ENCODE assay signal across 16 cellular contexts in the genomic region with DNA sequence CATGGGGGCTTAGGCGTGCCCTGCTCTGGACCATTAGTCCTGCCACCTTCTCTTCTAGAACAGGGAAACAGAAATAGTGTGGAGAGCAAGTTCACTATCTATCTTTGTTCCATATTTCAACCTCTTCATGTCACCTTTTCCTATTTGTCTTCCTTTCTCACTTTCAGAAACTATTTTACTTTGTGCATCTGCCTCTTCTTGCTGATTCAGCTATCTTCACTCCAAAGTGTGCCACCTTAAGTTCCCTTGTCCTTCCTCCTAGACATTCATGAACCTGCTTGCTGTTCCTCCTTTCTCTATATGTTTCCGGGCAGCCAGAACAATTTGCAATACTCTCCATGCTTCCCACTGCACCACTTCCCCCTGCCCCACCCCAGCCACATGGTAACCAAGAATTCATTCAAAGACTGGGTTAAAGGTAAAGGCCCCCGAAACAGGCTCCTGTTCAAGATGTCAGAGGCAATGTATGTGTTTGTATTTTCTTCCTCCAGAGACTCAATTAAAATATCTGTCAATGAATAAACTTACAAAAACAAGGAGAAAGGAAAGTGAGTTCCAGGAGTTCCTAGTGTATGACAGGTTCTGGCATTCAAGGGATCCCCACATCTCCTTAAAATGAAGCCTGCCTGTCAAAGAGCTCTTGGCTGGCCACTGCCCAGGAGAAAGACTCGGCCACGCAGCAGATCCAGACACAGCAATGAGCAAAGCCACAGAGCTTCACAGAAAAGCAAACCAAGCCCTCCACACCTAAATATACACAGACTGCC.
DNase-seq lines count a peak whose midpoint lies in the region; ATAC-seq and TF ChIP-seq lines count a peak whose summit lies in the region.
"Had no signal": no experiment of that assay in that cellular context is flagged by ENCODE, and none has a peak within 500 bp of the region (broad histone marks: within the 10 kb centered on the region; RNA-seq: fewer than 3 reads in every experiment).

No MANE protein-coding gene starts in this region.

- H3K9me2 ChIP-seq in SK-N-SH, result no peaks in the 10 kb centered on the region

- no peak overlapping the region for H3K18ac ChIP-seq in mesenchymal stem cell (ENCODE audit: low read depth in 1 of 2, low read length in 2 of 2)

- no peak overlapping the region for H3K27ac ChIP-seq in SK-N-SH (ENCODE audit: low read depth in 2 of 2, low read length in 1 of 2)
- H3K27ac ChIP-seq in mesenchymal stem cell (ENCODE audit: low read length, poor library complexity, severe bottlenecking), result no peak overlapping the region
- H3K27ac ChIP-seq: 22Rv1, BLaER1 had no signal

- H2BK15ac ChIP-seq in mesenchymal stem cell (ENCODE audit: low read depth, poor library complexity, severe bottlenecking), result no peak overlapping the region

- CTCF ChIA-PET in SK-N-SH (lab: Yijun Ruan, JAX), result no interaction called here

- POLR2A ChIA-PET in SK-N-SH (lab: Yijun Ruan, JAX), result no interaction called here

- DNase-seq in SK-N-SH (no peak), RPMI8226 (peak; percentile 17), kidney glomerular epithelial cell (lab: John Stamatoyannopoulos, UW) (peak; percentile 27), ureter (ENCODE audit: low spot score) (no peak), mesenchymal stem cell (no peak)
- DNase-seq: AML-193; Caco-2; CD8-positive, alpha-beta memory T cell; DND-41; GDM1; H7 had no signal

- no peak overlapping the region for H4K8ac ChIP-seq in mesenchymal stem cell (ENCODE audit: low read length)

- no peak overlapping the region for H3K23ac ChIP-seq in mesenchymal stem cell (ENCODE audit: low read length in 2 of 2)

- no peak overlapping the region for H3K4ac ChIP-seq in mesenchymal stem cell (ENCODE audit: low read depth in 1 of 2, low read length in 2 of 2)

- H4K91ac ChIP-seq in mesenchymal stem cell (ENCODE audit: low read length), result no peak overlapping the region

- H3K4me2 ChIP-seq in SK-N-SH, result no peak overlapping the region
- H3K4me2 ChIP-seq in mesenchymal stem cell (ENCODE audit: low read length, poor library complexity, severe bottlenecking), result no peak overlapping the region
- H3K4me2 ChIP-seq: BLaER1, GM23338 had no signal

- no peaks in the 10 kb centered on the region for H3K27me3 ChIP-seq in SK-N-SH (ENCODE audit: insufficient read depth)
- no peaks in the 10 kb centered on the region for H3K27me3 ChIP-seq in mesenchymal stem cell (ENCODE audit: control insufficient read depth in 1 of 2, insufficient read depth in 1 of 2, low read length in 2 of 2)
- H3K27me3 ChIP-seq: BLaER1 had no signal

- H3K79me1 ChIP-seq in mesenchymal stem cell (replicated peaks; ENCODE audit: low read length, poor library complexity, severe bottlenecking), result no peaks in the 10 kb centered on the region

- no peak overlapping the region for H3K14ac ChIP-seq in mesenchymal stem cell (ENCODE audit: low read length in 2 of 2)

- H2AK5ac ChIP-seq in mesenchymal stem cell (ENCODE audit: low read length, severe bottlenecking), result no peak overlapping the region

- H3K4me3 ChIP-seq in SK-N-SH (ENCODE audit: low read depth in 2 of 2, low read length in 1 of 2) (no peak overlapping the region), mesenchymal stem cell (ENCODE audit: insufficient read depth in 1 of 2, low read depth in 1 of 2, low read length in 2 of 2) (no peak overlapping the region)
- H3K4me3 ChIP-seq: BLaER1, GM23338 had no signal

- no peaks in the 10 kb centered on the region for H3K79me2 ChIP-seq in SK-N-SH (ENCODE audit: insufficient read depth)

- ATAC-seq in SK-N-SH treated with all-trans-retinoic acid at 6 μM for 48 hours, result no peak
- no peak for ATAC-seq in HG02970 (IDR thresholded peaks at IDR 0.05; ENCODE audit: low FRiP score, unreplicated experiment)
- ATAC-seq: GM23338 had no signal

- H3K36me3 ChIP-seq in SK-N-SH (replicated peaks in 1 of 2; ENCODE audit: control insufficient read depth in 1 of 2, insufficient read depth in 2 of 2, low read length in 1 of 2) (no peaks in the 10 kb centered on the region), mesenchymal stem cell (ENCODE audit: control insufficient read depth in 1 of 2, insufficient read depth in 2 of 2, low read depth in 1 of 2, low read length in 2 of 2) (peaks cover 0 to 10% of the 10 kb centered on the region in 2 experiments)
- H3K36me3 ChIP-seq: BLaER1 had no signal

- TF ChIP-seq CTCF in SK-N-SH (IDR thresholded peaks at IDR 0.05), result no peak

- H3F3A ChIP-seq in SK-N-SH (replicated peaks; ENCODE audit: insufficient read depth), result no peaks in the 10 kb centered on the region

- H3K9ac ChIP-seq in SK-N-SH, result no peak overlapping the region
- no peak overlapping the region for H3K9ac ChIP-seq in mesenchymal stem cell (ENCODE audit: low read length)
- H3K9ac ChIP-seq: BLaER1 had no signal

- H2AFZ ChIP-seq in SK-N-SH (ENCODE audit: low read depth) (no peak overlapping the region), mesenchymal stem cell (ENCODE audit: low read depth, low read length) (no peak overlapping the region)
- H2AFZ ChIP-seq: GM23338 had no signal

- TF ChIP-seq EP300 in SK-N-SH (IDR thresholded peaks at IDR 0.05; ENCODE audit: borderline replicate concordance in 1 of 2, low read depth in 1 of 2, low read length in 1 of 2), result no peak

- 95% methylated on average over 5 of the region's 5 CpGs for WGBS in SK-N-SH (ENCODE audit: low lambda C conversion rate)
- WGBS in mesenchymal stem cell, result 100% methylated on average over 4 of the region's 5 CpGs

- no peaks in the 10 kb centered on the region for H4K20me1 ChIP-seq in SK-N-SH (ENCODE audit: insufficient read depth)
- H4K20me1 ChIP-seq: BLaER1 had no signal

- no peak overlapping the region for H2BK120ac ChIP-seq in mesenchymal stem cell (ENCODE audit: low read depth, low read length)

- H3K4me1 ChIP-seq in SK-N-SH (ENCODE audit: control insufficient read depth in 1 of 2, insufficient read depth in 2 of 2, low read depth in 1 of 2, low read length in 1 of 2), result peaks cover 4 to 10% of the 10 kb centered on the region in 2 experiments; a peak in 1 of 4 replicates
- peaks cover 14% of the 10 kb centered on the region for H3K4me1 ChIP-seq in mesenchymal stem cell (ENCODE audit: control insufficient read depth, insufficient read depth, low read depth, low read length)
- H3K4me1 ChIP-seq: BLaER1, Caco-2 had no signal

- H2BK5ac ChIP-seq in mesenchymal stem cell (ENCODE audit: low read depth, low read length, poor library complexity, severe bottlenecking), result no peak overlapping the region

- TF ChIP-seq RAD21 in SK-N-SH (IDR thresholded peaks at IDR 0.05; ENCODE audit: low read length), result no peak

- peak overlapping the region in 1 of 2 experiments; percentile 6 for H2BK12ac ChIP-seq in mesenchymal stem cell (ENCODE audit: low read length in 2 of 2)

- H3K9me3 ChIP-seq in SK-N-SH (no peaks in the 10 kb centered on the region), mesenchymal stem cell (ENCODE audit: control insufficient read depth, low read length) (no peaks in the 10 kb centered on the region)
- H3K9me3 ChIP-seq: BLaER1, Caco-2 had no signal

TF ChIP-seq in SK-N-SH, 30 proteins besides CTCF, POLR2A, EP300 and RAD21:
- TF ChIP-seq YY1 (IDR thresholded peaks at IDR 0.05; ENCODE audit: low read depth), result no peak
- TF ChIP-seq, protein P1, sequence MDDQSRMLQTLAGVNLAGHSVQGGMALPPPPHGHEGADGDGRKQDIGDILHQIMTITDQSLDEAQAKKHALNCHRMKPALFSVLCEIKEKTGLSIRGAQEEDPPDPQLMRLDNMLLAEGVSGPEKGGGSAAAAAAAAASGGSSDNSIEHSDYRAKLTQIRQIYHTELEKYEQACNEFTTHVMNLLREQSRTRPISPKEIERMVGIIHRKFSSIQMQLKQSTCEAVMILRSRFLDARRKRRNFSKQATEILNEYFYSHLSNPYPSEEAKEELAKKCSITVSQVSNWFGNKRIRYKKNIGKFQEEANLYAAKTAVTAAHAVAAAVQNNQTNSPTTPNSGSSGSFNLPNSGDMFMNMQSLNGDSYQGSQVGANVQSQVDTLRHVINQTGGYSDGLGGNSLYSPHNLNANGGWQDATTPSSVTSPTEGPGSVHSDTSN (IDR thresholded peaks at IDR 0.05), result 0 out of 2 replicates have a peak, but pooled peaks have one; percentile 31

TF ChIP-seq in SK-N-SH treated with all-trans-retinoic acid at 6 μM for 48 hours, 23 proteins besides CTCF, POLR2A, EP300 and RAD21 (continues in another document):
- TF ChIP-seq SNAI2 (CRISPR knock-in tag; IDR thresholded peaks at IDR 0.05), result no peak
- TF ChIP-seq ZNF565 (CRISPR knock-in tag; conservative IDR thresholded peaks at IDR 0.05; ENCODE audit: low read depth), result no peak
- no peak for TF ChIP-seq TCF4 (CRISPR knock-in tag; IDR thresholded peaks at IDR 0.05; ENCODE audit: borderline replicate concordance)
- no peak for TF ChIP-seq ZFP3 (CRISPR knock-in tag; IDR thresholded peaks at IDR 0.05)
- no peak for TF ChIP-seq CSDC2 (CRISPR knock-in tag; IDR thresholded peaks at IDR 0.05)
- no peak for TF ChIP-seq RARB (CRISPR knock-in tag; IDR thresholded peaks at IDR 0.05)
- TF ChIP-seq ZNF8 (CRISPR knock-in tag; IDR thresholded peaks at IDR 0.05), result no peak
- TF ChIP-seq, protein P2, sequence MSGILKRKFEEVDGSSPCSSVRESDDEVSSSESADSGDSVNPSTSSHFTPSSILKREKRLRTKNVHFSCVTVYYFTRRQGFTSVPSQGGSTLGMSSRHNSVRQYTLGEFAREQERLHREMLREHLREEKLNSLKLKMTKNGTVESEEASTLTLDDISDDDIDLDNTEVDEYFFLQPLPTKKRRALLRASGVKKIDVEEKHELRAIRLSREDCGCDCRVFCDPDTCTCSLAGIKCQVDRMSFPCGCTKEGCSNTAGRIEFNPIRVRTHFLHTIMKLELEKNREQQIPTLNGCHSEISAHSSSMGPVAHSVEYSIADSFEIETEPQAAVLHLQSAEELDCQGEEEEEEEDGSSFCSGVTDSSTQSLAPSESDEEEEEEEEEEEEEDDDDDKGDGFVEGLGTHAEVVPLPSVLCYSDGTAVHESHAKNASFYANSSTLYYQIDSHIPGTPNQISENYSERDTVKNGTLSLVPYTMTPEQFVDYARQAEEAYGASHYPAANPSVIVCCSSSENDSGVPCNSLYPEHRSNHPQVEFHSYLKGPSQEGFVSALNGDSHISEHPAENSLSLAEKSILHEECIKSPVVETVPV (CRISPR knock-in tag; IDR thresholded peaks at IDR 0.05), result no peak
- TF ChIP-seq ZNF70 (CRISPR knock-in tag; IDR thresholded peaks at IDR 0.05), result no peak
- TF ChIP-seq, protein P3, sequence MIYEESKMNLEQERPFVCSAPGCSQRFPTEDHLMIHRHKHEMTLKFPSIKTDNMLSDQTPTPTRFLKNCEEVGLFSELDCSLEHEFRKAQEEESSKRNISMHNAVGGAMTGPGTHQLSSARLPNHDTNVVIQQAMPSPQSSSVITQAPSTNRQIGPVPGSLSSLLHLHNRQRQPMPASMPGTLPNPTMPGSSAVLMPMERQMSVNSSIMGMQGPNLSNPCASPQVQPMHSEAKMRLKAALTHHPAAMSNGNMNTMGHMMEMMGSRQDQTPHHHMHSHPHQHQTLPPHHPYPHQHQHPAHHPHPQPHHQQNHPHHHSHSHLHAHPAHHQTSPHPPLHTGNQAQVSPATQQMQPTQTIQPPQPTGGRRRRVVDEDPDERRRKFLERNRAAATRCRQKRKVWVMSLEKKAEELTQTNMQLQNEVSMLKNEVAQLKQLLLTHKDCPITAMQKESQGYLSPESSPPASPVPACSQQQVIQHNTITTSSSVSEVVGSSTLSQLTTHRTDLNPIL (CRISPR knock-in tag; IDR thresholded peaks at IDR 0.05; ENCODE audit: low read depth), result no peak
- TF ChIP-seq ARNTL (CRISPR knock-in tag; IDR thresholded peaks at IDR 0.05; ENCODE audit: borderline replicate concordance, low read depth), result no peak
- no peak for TF ChIP-seq ISL1 (CRISPR knock-in tag; IDR thresholded peaks at IDR 0.05)

Comparison
In these comparisons a context has a peak if more than half of its experiments do, and no peak if none do; other contexts are left out.
1. DNase-seq: peak in RPMI8226 (single experiment) and kidney glomerular epithelial cell (single experiment); none in SK-N-SH (single experiment), ureter (single experiment) and mesenchymal stem cell (single experiment).